Comparison of ENCODE assay signal across 8 cellular contexts in genomic region chr10:99630439-99630838, GRCh38. TPM values are rescaled to one million over a fixed set of nuclear protein-coding genes. Genes with fewer than 3 reads are reported as not detected.
DNase-seq lines count a peak whose midpoint lies in the region; ATAC-seq and TF ChIP-seq lines count a peak whose summit lies in the region.
"Had no signal": no experiment of that assay in that cellular context is flagged by ENCODE, and none has a peak within 500 bp of the region (broad histone marks: within the 10 kb centered on the region; RNA-seq: fewer than 3 reads in every experiment).

No MANE protein-coding gene starts in this region.

- no peak overlapping the region for H3K4me3 ChIP-seq in GM12864 (ENCODE audit: low read depth, low read length)
- H3K4me3 ChIP-seq in NB4 (ENCODE audit: low read depth, low read length), result no peak overlapping the region
- no peak overlapping the region for H3K4me3 ChIP-seq in parathyroid adenoma (ENCODE audit: low read depth, low read length)

- H3K9ac ChIP-seq in parathyroid adenoma, result no peak overlapping the region

- H3K9me3 Mint-ChIP-seq in chondrocyte (ENCODE audit: low read depth), result peaks cover 5% of the 10 kb centered on the region
- H3K9me3 Mint-ChIP-seq: nephron had no signal

- no peak overlapping the region for H3K27ac ChIP-seq in parathyroid adenoma

- peaks cover 13% of the 10 kb centered on the region for H3K27me3 Mint-ChIP-seq in chondrocyte (ENCODE audit: low read depth)

- no peak overlapping the region for H3K27ac Mint-ChIP-seq in chondrocyte (ENCODE audit: unreplicated experiment)
- H3K27ac Mint-ChIP-seq: nephron had no signal

- no peaks in the 10 kb centered on the region for H3K36me3 ChIP-seq in parathyroid adenoma (ENCODE audit: control insufficient read depth, insufficient read depth, low read length)

- H3K36me3 Mint-ChIP-seq in chondrocyte (ENCODE audit: low read depth), result no peaks in the 10 kb centered on the region

- DNase-seq in GM12864 (ENCODE audit: low read depth) (no peak), NB4 (ENCODE audit: low read depth) (peak; percentile 56), chondrocyte (ENCODE audit: low spot score) (no peak), hippocampal formation (lab: John Stamatoyannopoulos, UW) (no peak)
- no peak for DNase-seq in activated CD4-positive, alpha-beta T cell treated with anti-CD3 and anti-CD28 coated beads, Interleukin-2, amount 50 U/mL, for 48 hours

- no peaks in the 10 kb centered on the region for H3K79me2 ChIP-seq in parathyroid adenoma

- H3K4me2 ChIP-seq in parathyroid adenoma (ENCODE audit: low read length), result no peak overlapping the region

- TF ChIP-seq POLR2A in NB4 (IDR thresholded peaks at IDR 0.05; ENCODE audit: extremely low read depth, insufficient read length), result no peak

- H2AFZ ChIP-seq in parathyroid adenoma, result no peak overlapping the region

- no peaks in the 10 kb centered on the region for H3K27me3 ChIP-seq in parathyroid adenoma (ENCODE audit: control insufficient read depth, insufficient read depth, low read length)

- no peak for ATAC-seq in HG02981 (IDR thresholded peaks at IDR 0.05; ENCODE audit: unreplicated experiment)

- no peaks in the 10 kb centered on the region for H3K4me1 ChIP-seq in parathyroid adenoma

- H3K4me1 Mint-ChIP-seq in chondrocyte (ENCODE audit: low read depth), result no peaks in the 10 kb centered on the region
- H3K4me1 Mint-ChIP-seq: nephron had no signal

- no peaks in the 10 kb centered on the region for H3K9me3 ChIP-seq in parathyroid adenoma (ENCODE audit: control insufficient read depth, low read length)

- peak; percentile 39 for TF ChIP-seq CTCF in GM12864 (IDR thresholded peaks at IDR 0.05; ENCODE audit: low read depth, low read length, missing control alignments)
- TF ChIP-seq CTCF in NB4 (IDR thresholded peaks at IDR 0.05; ENCODE audit: low read depth, low read length), result peak; percentile 27
- TF ChIP-seq CTCF in chondrocyte (IDR thresholded peaks at IDR 0.05), result peak; percentile 70
- peak; percentile 45 for TF ChIP-seq CTCF in parathyroid adenoma (IDR thresholded peaks at IDR 0.05)

- no peak overlapping the region for H3K4me3 Mint-ChIP-seq in chondrocyte (ENCODE audit: unreplicated experiment)
- H3K4me3 Mint-ChIP-seq: nephron had no signal

RNA-seq across cellular contexts. Expression of gene SLC25A28, which starts 10.2 kb away (rescaled TPM):
- total RNA-seq in chondrocyte, result 26.4 to 46.7 TPM (median 31.9 TPM) in 3 replicates

RNA-seq across cellular contexts. Expression of gene ENTPD7, which starts 28.9 kb away (rescaled TPM):
- total RNA-seq in chondrocyte, result 28.8 to 32.3 TPM (median 29.5 TPM) in 3 replicates
